Comparison of ENCODE assay signal across 10 cellular contexts in the genomic region with DNA sequence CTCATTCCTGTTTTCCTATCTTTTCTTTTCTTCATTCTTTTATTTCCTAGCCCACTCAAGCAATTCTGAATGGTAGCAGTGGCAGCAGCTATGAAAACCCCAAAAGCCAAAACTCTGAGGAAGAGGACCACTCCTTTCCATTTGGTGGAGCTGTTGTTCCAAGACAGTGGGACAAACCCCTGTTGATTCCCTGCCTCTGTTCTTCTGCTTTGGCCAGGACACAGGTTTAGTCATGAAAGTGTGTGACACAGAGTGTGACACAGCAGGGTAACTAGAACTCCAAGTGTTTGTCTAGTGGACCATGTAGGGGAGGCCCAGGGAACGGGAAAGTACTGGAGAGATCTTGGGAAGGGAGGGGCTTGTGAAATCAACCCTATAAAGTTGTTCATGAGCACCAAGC.
A peak's percentile ranks its signal among the peaks of the same experiment; 100 is the strongest.
DNase-seq lines count a peak whose midpoint lies in the region; ATAC-seq, FAIRE-seq and TF ChIP-seq lines count a peak whose summit lies in the region.
"Had no signal": no experiment of that assay in that cellular context is flagged by ENCODE, and none has a peak within 500 bp of the region (broad histone marks: within the 10 kb centered on the region; RNA-seq: fewer than 3 reads in every experiment).

No MANE protein-coding gene starts in this region.

- peak; percentile 83 for ATAC-seq in PC-3
- ATAC-seq in GM21786 (IDR thresholded peaks at IDR 0.05; ENCODE audit: unreplicated experiment) = no peak
- no peak for ATAC-seq in GM19328 (IDR thresholded peaks at IDR 0.05; ENCODE audit: unreplicated experiment)
- ATAC-seq: mucosa of descending colon had no signal

- peak; percentile 21 for TF ChIP-seq CTCF in D721Med (IDR thresholded peaks at IDR 0.05; ENCODE audit: insufficient read depth, missing control alignments)
- TF ChIP-seq CTCF in PC-3 (conservative IDR thresholded peaks at IDR 0.05; ENCODE audit: low read depth, low read length) = peak; percentile 68
- peak; percentile 35 for TF ChIP-seq CTCF in kidney (IDR thresholded peaks at IDR 0.05; ENCODE audit: borderline replicate concordance, extremely low read depth, insufficient read depth)

- DNase-seq in D721Med (ENCODE audit: insufficient read length, low spot score) (no peak), KBM-7 (peak; percentile 3), PC-3 (peak; percentile 61), kidney (no peak), globus pallidus (ENCODE audit: low spot score) (no peak), NAMALWA (ENCODE audit: low spot score) (no peak)

- intact Hi-C loops in PC-3 (cut with micrococcal nuclease) = no loop called here
- intact Hi-C loops in kidney (cut with DNase I) = no loop called here

- CTCF ChIA-PET in PC-3 (lab: Charles Lee) = interaction anchor here (0.5 to 0.6 kb wide), 3 partner anchors 141 to 500 kb away, joined by 3 to 13 read pairs (median 3); no protein-coding TSS in a partner anchor

- no peak overlapping the region for H2AFZ ChIP-seq in PC-3 (ENCODE audit: low read length)

- in situ Hi-C loops in KBM-7 (cut with MboI; ENCODE audit: low pct_unique_long_range_greater_than_20kb, low sequenced_read_pairs) = no loop called here

- H3F3A ChIP-seq in PC-3 (ENCODE audit: low read length, unreplicated experiment) = no peaks in the 10 kb centered on the region

- H3K4me1 ChIP-seq in PC-3 (ENCODE audit: insufficient read depth, low read length) (no peaks in the 10 kb centered on the region; the same call in 1 of the 2 replicates), kidney (ENCODE audit: control insufficient read depth in 1 of 2, insufficient read depth in 1 of 2, low read depth in 1 of 2, low read length in 2 of 2) (peaks cover 2 to 4% of the 10 kb centered on the region in 2 donors)

- no peaks in the 10 kb centered on the region for H3K79me2 ChIP-seq in PC-3 (ENCODE audit: low read length)

- POLR2A ChIA-PET in PC-3 (lab: Charles Lee; ENCODE audit: unreplicated experiment) = no interaction called here

- no peak overlapping the region for H3K27ac ChIP-seq in PC-3 (ENCODE audit: low read length)
- H3K27ac ChIP-seq in kidney (ENCODE audit: low read depth in 2 of 2, low read length in 2 of 2) = no peak overlapping the region

- peaks cover 75% of the 10 kb centered on the region for H3K27me3 ChIP-seq in PC-3 (ENCODE audit: low read length)

- no peaks in the 10 kb centered on the region for H3K9me2 ChIP-seq in PC-3 (replicated peaks; ENCODE audit: low read length)

- no peaks in the 10 kb centered on the region for H4K20me1 ChIP-seq in PC-3 (ENCODE audit: low read length)

- FAIRE-seq in D721Med (lab: Jason Lieb, UNC) (no peak), kidney (lab: Jason Lieb, UNC) (no peak)
- FAIRE-seq: GM12891 had no signal

- H3K9me3 ChIP-seq in PC-3 (ENCODE audit: low read length) = no peaks in the 10 kb centered on the region
- H3K9me3 ChIP-seq in kidney (ENCODE audit: control insufficient read depth in 1 of 2, low read length in 2 of 2) = no peaks in the 10 kb centered on the region
- H3K9me3 ChIP-seq: mucosa of descending colon had no signal

- H3K4me3 ChIP-seq in PC-3 (ENCODE audit: low read length) = no peak overlapping the region
- H3K4me3 ChIP-seq in kidney (ENCODE audit: low read length in 2 of 2) = no peak overlapping the region
- H3K4me3 ChIP-seq: mucosa of descending colon had no signal

- no peak overlapping the region for H3K4me2 ChIP-seq in PC-3 (ENCODE audit: low read length)

- BruUV-seq in PC-3 (replicated peaks; lab: Mats Ljungman, UMichigan) = no TSS peak

- H3K9ac ChIP-seq in PC-3 (ENCODE audit: low read length) = no peak overlapping the region
- no peak overlapping the region for H3K9ac ChIP-seq in kidney (ENCODE audit: low read length in 2 of 2)

- H3K36me3 ChIP-seq in PC-3 (ENCODE audit: low read depth, low read length) (no peaks in the 10 kb centered on the region), kidney (ENCODE audit: control insufficient read depth in 1 of 2, insufficient read depth in 2 of 2, low read length in 2 of 2) (no peaks in the 10 kb centered on the region)

Comparison
In these comparisons a context has a peak if more than half of its experiments do, and no peak if none do; other contexts are left out.
1. DNase-seq: peak in KBM-7 (single experiment) and PC-3 (single experiment); none in D721Med (single experiment), kidney (single experiment), globus pallidus (single experiment) and NAMALWA (single experiment).
2. Peak in every context shown above with its lines, with median percentiles within 50 percentile points of each other: CTCF ChIP-seq.